ENCODE assay signal across 8 cellular contexts in the genomic region with DNA sequence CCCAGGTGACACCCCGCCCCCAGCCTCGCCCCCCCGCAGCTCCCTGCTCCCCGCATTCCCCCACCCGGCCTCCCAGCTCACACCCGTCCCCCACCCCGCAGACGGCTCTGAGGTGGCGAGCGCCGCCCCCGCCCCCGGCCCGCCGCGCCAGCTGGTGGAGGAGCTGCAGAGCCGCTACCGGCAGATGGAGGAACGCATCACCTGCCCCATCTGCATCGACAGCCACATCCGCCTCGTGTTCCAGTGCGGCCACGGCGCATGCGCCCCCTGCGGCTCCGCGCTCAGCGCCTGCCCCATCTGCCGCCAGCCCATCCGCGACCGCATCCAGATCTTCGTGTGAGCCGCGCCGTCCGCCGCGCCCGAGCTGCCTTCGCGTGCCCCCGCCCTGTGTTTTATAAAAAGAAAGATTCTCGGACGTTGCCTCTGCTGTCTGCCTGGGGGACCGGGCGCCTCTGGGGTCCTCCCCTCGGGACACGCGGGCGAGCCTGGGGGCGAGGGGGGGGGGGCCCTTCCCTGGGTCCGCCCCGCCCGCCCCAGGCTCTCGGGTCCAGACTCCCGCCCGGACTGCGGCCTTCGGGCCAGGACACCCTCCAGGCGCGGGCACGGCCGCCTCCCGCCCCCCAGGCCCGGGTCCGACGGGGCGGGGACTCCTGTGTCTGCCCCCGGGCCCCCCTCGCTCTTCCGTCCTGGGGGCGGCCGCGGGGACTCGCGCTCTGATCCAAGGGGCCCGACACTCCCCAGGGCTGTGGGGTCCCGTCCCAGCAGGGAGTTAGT. TPM values are rescaled to one million over a fixed set of nuclear protein-coding genes. Genes with fewer than 3 reads are reported as not detected.
DNase-seq lines count a peak whose midpoint lies in the region; ATAC-seq and TF ChIP-seq lines count a peak whose summit lies in the region.

No MANE protein-coding gene starts in this region.

- TF ChIP-seq CTCF in foreskin keratinocyte (conservative IDR thresholded peaks at IDR 0.05), result peak; percentile 17

- H3K36me3 ChIP-seq in MG63, result no peaks in the 10 kb centered on the region; the same call in 1 of the 2 replicates

- no peak overlapping the region for H3K4me3 ChIP-seq in MG63

- no peaks in the 10 kb centered on the region for H3K9me3 ChIP-seq in MG63

- H3K27ac ChIP-seq in foreskin keratinocyte, result no peak overlapping the region

- intact Hi-C loops in sciatic nerve (cut with DNase I), result no loop called here

- H3K27me3 ChIP-seq in foreskin keratinocyte (peaks cover 22% of the 10 kb centered on the region), MG63 (no peaks in the 10 kb centered on the region)

- DNase-seq in DMS153 treated with DMSO at 0.1 percent for 48 hours (lab: John Stamatoyannopoulos, UW; ENCODE audit: unreplicated experiment) (peak; percentile 97), NCI-H524 (lab: John Stamatoyannopoulos, UW) (peak; percentile 80 to 93), activated T-helper 1 cell treated with Interleukin-2 at 50 U/mL for 16 hours (ENCODE audit: low read depth) (peak; percentile 95), foreskin keratinocyte (peak; percentile 30 to 51), sciatic nerve (ENCODE audit: low spot score) (peak; percentile 81), MG63 (no peak), LoVo (ENCODE audit: low spot score) (no peak)

- peak; percentile 56 for ATAC-seq in HG02642 (IDR thresholded peaks at IDR 0.05; ENCODE audit: poor library complexity, unreplicated experiment)
- peak; percentile 38 for ATAC-seq in foreskin keratinocyte
- ATAC-seq in sciatic nerve, result peak; percentile 68

- no peaks in the 10 kb centered on the region for H3K4me1 ChIP-seq in foreskin keratinocyte

RNA-seq across cellular contexts. Expression of a gene that starts 1.6 kb away (rescaled TPM):
- total RNA-seq in foreskin keratinocyte (1.2 TPM in 1 of 2 replicates, not detected in the other), sciatic nerve (5.4 TPM)
- polyA plus RNA-seq in foreskin keratinocyte, result 0.86 and 1.3 TPM in 2 replicates
- total RNA-seq in MG63 (2014; rRNA removed; shearing (Covaris generic); ENCODE audit: low replicate concordance), result 1.6 TPM in 1 of 2 replicates, not detected in the other

RNA-seq across cellular contexts. Expression of a gene that starts 15.1 kb away (rescaled TPM):
- total RNA-seq in foreskin keratinocyte (51.8 and 57.3 TPM in 2 replicates), sciatic nerve (68.4 TPM)
- 54.3 and 70.1 TPM in 2 replicates for polyA plus RNA-seq in foreskin keratinocyte
- 26.4 and 66.8 TPM in 2 replicates for total RNA-seq in MG63 (2014; rRNA removed; shearing (Covaris generic); ENCODE audit: low replicate concordance)

RNA-seq across cellular contexts. Expression of a gene that starts 28.4 kb away (rescaled TPM):
- 16.6 and 21.3 TPM in 2 replicates for total RNA-seq in foreskin keratinocyte
- 27.9 and 30.1 TPM in 2 replicates for polyA plus RNA-seq in foreskin keratinocyte
- total RNA-seq in sciatic nerve, result 27.9 TPM
- 4.5 and 12.8 TPM in 2 replicates for total RNA-seq in MG63 (2014; rRNA removed; shearing (Covaris generic); ENCODE audit: low replicate concordance)

RNA-seq across cellular contexts. Expression of a gene that starts 30.4 kb away (rescaled TPM):
- total RNA-seq in foreskin keratinocyte, result 7.1 and 7.2 TPM in 2 replicates
- polyA plus RNA-seq in foreskin keratinocyte, result 10.7 and 11.2 TPM in 2 replicates
- total RNA-seq in sciatic nerve, result 2.4 TPM
- total RNA-seq in MG63 (2014; rRNA removed; shearing (Covaris generic); ENCODE audit: low replicate concordance), result 4.0 and 8.7 TPM in 2 replicates

RNA-seq across cellular contexts. Expression of a gene that starts 55.7 kb away (rescaled TPM):
- total RNA-seq in foreskin keratinocyte (106 and 121 TPM in 2 replicates), sciatic nerve (78.5 TPM)
- 167 and 179 TPM in 2 replicates for polyA plus RNA-seq in foreskin keratinocyte
- total RNA-seq in MG63 (2014; rRNA removed; shearing (Covaris generic); ENCODE audit: low replicate concordance), result 168 and 203 TPM in 2 replicates

Comparison
In these comparisons a context has a peak if more than half of its experiments do, and no peak if none do; other contexts are left out.
1. DNase-seq: peak in DMS153 treated with DMSO at 0.1 percent for 48 hours (single experiment), NCI-H524 (2 of 2), activated T-helper 1 cell treated with Interleukin-2 at 50 U/mL for 16 hours (single experiment), foreskin keratinocyte (2 of 2) and sciatic nerve (single experiment); none in MG63 (single experiment) and LoVo (single experiment).
2. Peak in every context shown above with its lines, with median percentiles within 50 percentile points of each other: ATAC-seq.